Comparison of ENCODE assay signal across 14 cellular contexts in the genomic region with DNA sequence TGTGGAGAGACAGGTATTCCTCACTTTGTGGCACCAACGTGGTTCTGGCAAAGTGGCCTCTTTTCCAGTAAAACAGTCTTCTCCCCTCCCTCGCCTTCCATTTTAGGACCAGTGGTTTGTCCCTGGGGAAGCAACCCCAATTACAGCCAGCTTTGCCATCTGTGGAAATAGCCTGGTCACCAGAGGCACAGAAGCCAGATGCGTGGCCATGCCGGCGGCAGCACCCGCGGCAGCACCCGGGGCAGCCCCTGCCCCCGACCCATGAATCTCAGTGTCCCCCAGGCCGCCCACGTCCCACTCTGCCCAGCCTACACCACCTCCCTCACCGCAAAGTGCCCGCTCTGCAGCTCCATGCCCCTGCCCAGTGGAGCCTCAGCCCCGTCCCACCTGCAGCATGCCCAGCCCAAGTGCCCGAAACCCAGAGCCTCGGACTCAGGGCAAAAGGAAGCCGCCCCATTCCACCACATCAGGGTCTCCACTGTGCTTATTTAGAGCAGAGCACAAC.
DNase-seq lines count a peak whose midpoint lies in the region; ATAC-seq and TF ChIP-seq lines count a peak whose summit lies in the region.
"Had no signal": no experiment of that assay in that cellular context is flagged by ENCODE, and none has a peak within 500 bp of the region (broad histone marks: within the 10 kb centered on the region; RNA-seq: fewer than 3 reads in every experiment).

No MANE protein-coding gene starts in this region.

- peak overlapping the region in 8 of 11 experiments; percentile 48 to 76 (median 65); a peak in 16 of 22 replicates for H3K4me2 ChIP-seq in BLaER1 treated with 17β-estradiol and CSF1 and Interleukin-3, amounts not matched to agents 10 nM and 100 nM

- intact Hi-C loops in right lobe of liver (cut with DNase I) = no loop called here

- DNase-seq in chondrocyte (ENCODE audit: low spot score) (peak; percentile 90), right lobe of liver (peak; percentile 11 to 40 (median 28)), GM03348 (ENCODE audit: low spot score) (no peak)
- no peak for DNase-seq in activated CD8-positive, alpha-beta T cell treated with anti-CD3 and anti-CD28 coated beads, Interleukin-2, amount 10 ng/mL, durations not matched to agents 7 days and 5 days
- DNase-seq: activated CD4-positive, alpha-beta memory T cell treated with anti-CD3 and anti-CD28 coated beads, Interleukin-2, amount 10 ng/mL, durations not matched to agents 7 days and 5 days; activated T-cell treated with anti-CD3 and anti-CD28 coated beads, Interleukin-2, amount 50 U/mL, for 72 hours; NCI-H2107; NCI-H82 had no signal

- peaks cover 4% of the 10 kb centered on the region for H3K36me3 Mint-ChIP-seq in chondrocyte (ENCODE audit: low read depth)
- H3K36me3 Mint-ChIP-seq in activated CD8-positive, alpha-beta T cell treated with anti-CD3 and anti-CD28 coated beads, Interleukin-2, amount 10 ng/mL, durations not matched to agents 7 days and 5 days (ENCODE audit: low read depth) = no peaks in the 10 kb centered on the region

- H3K9me3 ChIP-seq in BLaER1 treated with 17β-estradiol and CSF1 and Interleukin-3, amounts not matched to agents 10 nM and 100 nM (replicated peaks in 1 of 11) = peaks cover 0 to 9% (median 6%) of the 10 kb centered on the region in 11 experiments; a peak in 12 of 22 replicates
- H3K9me3 ChIP-seq in right lobe of liver = no peaks in the 10 kb centered on the region

- H3K4me1 ChIP-seq in BLaER1 treated with 17β-estradiol and CSF1 and Interleukin-3, amounts not matched to agents 10 nM and 100 nM = peaks cover 23 to 67% (median 59%) of the 10 kb centered on the region in 10 experiments; a peak in 18 of 20 replicates
- no peaks in the 10 kb centered on the region for H3K4me1 ChIP-seq in right lobe of liver

- 48% methylated on average over 5 of the region's 17 CpGs for WGBS in right lobe of liver (ENCODE audit: insufficient coverage, low coverage, low lambda C conversion rate, missing lambda C conversion rate)

- no peak overlapping the region for H3K4me3 Mint-ChIP-seq in chondrocyte (ENCODE audit: unreplicated experiment)
- no peak overlapping the region for H3K4me3 Mint-ChIP-seq in activated CD8-positive, alpha-beta T cell treated with anti-CD3 and anti-CD28 coated beads, Interleukin-2, amount 10 ng/mL, durations not matched to agents 7 days and 5 days
- H3K4me3 Mint-ChIP-seq: activated CD4-positive, alpha-beta memory T cell treated with anti-CD3 and anti-CD28 coated beads, Interleukin-2, amount 10 ng/mL, durations not matched to agents 7 days and 5 days; activated T-cell treated with anti-CD3 and anti-CD28 coated beads, Interleukin-2, amount 50 U/mL, for 72 hours; stimulated activated memory B cell treated with anti-CD40 and anti-IgM and Interleukin-4, amounts not matched to agents 10 μg/mL and 1 μg/mL and 100 μg/mL, for 72 hours had no signal

- H3K27ac Mint-ChIP-seq in chondrocyte (ENCODE audit: unreplicated experiment) = peak overlapping the region; percentile 92
- no peak overlapping the region for H3K27ac Mint-ChIP-seq in activated CD8-positive, alpha-beta T cell treated with anti-CD3 and anti-CD28 coated beads, Interleukin-2, amount 10 ng/mL, durations not matched to agents 7 days and 5 days
- H3K27ac Mint-ChIP-seq: activated CD4-positive, alpha-beta memory T cell treated with anti-CD3 and anti-CD28 coated beads, Interleukin-2, amount 10 ng/mL, durations not matched to agents 7 days and 5 days; activated T-cell treated with anti-CD3 and anti-CD28 coated beads, Interleukin-2, amount 50 U/mL, for 72 hours; stimulated activated memory B cell treated with anti-CD40 and anti-IgM and Interleukin-4, amounts not matched to agents 10 μg/mL and 1 μg/mL and 100 μg/mL, for 72 hours had no signal

- H3K36me3 ChIP-seq in BLaER1 treated with 17β-estradiol and CSF1 and Interleukin-3, amounts not matched to agents 10 nM and 100 nM = no peaks in the 10 kb centered on the region
- H3K36me3 ChIP-seq in right lobe of liver = no peaks in the 10 kb centered on the region
- H3K36me3 ChIP-seq: WERI-Rb-1 had no signal

- H3K9me3 Mint-ChIP-seq in chondrocyte (ENCODE audit: low read depth) = peaks cover 14% of the 10 kb centered on the region
- peaks cover 3% of the 10 kb centered on the region for H3K9me3 Mint-ChIP-seq in activated CD8-positive, alpha-beta T cell treated with anti-CD3 and anti-CD28 coated beads, Interleukin-2, amount 10 ng/mL, durations not matched to agents 7 days and 5 days (ENCODE audit: insufficient read depth)

- H4K20me1 ChIP-seq in BLaER1 treated with 17β-estradiol and CSF1 and Interleukin-3, amounts not matched to agents 10 nM and 100 nM = no peaks in the 10 kb centered on the region; a peak in 1 of 22 replicates

- H3K4me3 ChIP-seq in BLaER1 treated with 17β-estradiol and CSF1 and Interleukin-3, amounts not matched to agents 10 nM and 100 nM = no peak overlapping the region
- H3K4me3 ChIP-seq in right lobe of liver (no peak overlapping the region), skin epidermis (no peak overlapping the region)

- CTCF ChIA-PET in activated CD8-positive, alpha-beta T cell treated with anti-CD3 and anti-CD28 coated beads, Interleukin-2, amount 10 ng/mL, durations not matched to agents 7 days and 5 days (lab: Charles Lee) = no interaction called here

- no peaks in the 10 kb centered on the region for H3K27me3 ChIP-seq in BLaER1 treated with 17β-estradiol and CSF1 and Interleukin-3, amounts not matched to agents 10 nM and 100 nM
- H3K27me3 ChIP-seq in right lobe of liver = no peaks in the 10 kb centered on the region

- H3K9ac ChIP-seq in BLaER1 treated with 17β-estradiol and CSF1 and Interleukin-3, amounts not matched to agents 10 nM and 100 nM = no peak overlapping the region

- H3K27ac ChIP-seq in BLaER1 treated with 17β-estradiol and CSF1 and Interleukin-3, amounts not matched to agents 10 nM and 100 nM = no peak overlapping the region
- no peak overlapping the region for H3K27ac ChIP-seq in right lobe of liver
- peak overlapping the region in 14 of 21 experiments; percentile 4 to 82 (median 58) for H3K27ac ChIP-seq in skin epidermis
- H3K27ac ChIP-seq: WERI-Rb-1 had no signal

- POLR2A ChIA-PET in activated CD8-positive, alpha-beta T cell treated with anti-CD3 and anti-CD28 coated beads, Interleukin-2, amount 10 ng/mL, durations not matched to agents 7 days and 5 days (lab: Charles Lee) = no interaction called here

- no peak for TF ChIP-seq CTCF in chondrocyte (IDR thresholded peaks at IDR 0.05)
- TF ChIP-seq CTCF in right lobe of liver (IDR thresholded peaks at IDR 0.05) = no peak

- H3K27me3 Mint-ChIP-seq in chondrocyte (ENCODE audit: low read depth) = peaks cover 3% of the 10 kb centered on the region
- H3K27me3 Mint-ChIP-seq in activated CD8-positive, alpha-beta T cell treated with anti-CD3 and anti-CD28 coated beads, Interleukin-2, amount 10 ng/mL, durations not matched to agents 7 days and 5 days (ENCODE audit: low read depth) = peaks cover 6% of the 10 kb centered on the region

- TF ChIP-seq POLR2A in right lobe of liver (IDR thresholded peaks at IDR 0.05) = no peak

- no peak for ATAC-seq in right lobe of liver
- ATAC-seq in GM21360 (IDR thresholded peaks at IDR 0.05; ENCODE audit: unreplicated experiment) = no peak
- ATAC-seq in GM19397 (IDR thresholded peaks at IDR 0.05; ENCODE audit: unreplicated experiment) = no peak
- ATAC-seq in activated CD8-positive, alpha-beta T cell treated with anti-CD3 and anti-CD28 coated beads, Interleukin-2, amount 10 ng/mL, durations not matched to agents 7 days and 5 days = no peak
- ATAC-seq: activated T-cell treated with anti-CD3 and anti-CD28 coated beads, Interleukin-2, amount 50 U/mL, for 72 hours; stimulated activated memory B cell treated with anti-CD40 and anti-IgM and Interleukin-4, amounts not matched to agents 10 μg/mL and 1 μg/mL and 100 μg/mL, for 72 hours had no signal

- H3K4me1 Mint-ChIP-seq in chondrocyte (ENCODE audit: low read depth) = peaks cover 28% of the 10 kb centered on the region
- peaks cover 3% of the 10 kb centered on the region for H3K4me1 Mint-ChIP-seq in activated CD8-positive, alpha-beta T cell treated with anti-CD3 and anti-CD28 coated beads, Interleukin-2, amount 10 ng/mL, durations not matched to agents 7 days and 5 days (ENCODE audit: low read depth)

Comparison
In these comparisons a context has a peak if more than half of its experiments do, and no peak if none do; other contexts are left out.
1. H3K27ac ChIP-seq: peak in skin epidermis (14 of 21); none in BLaER1 treated with 17β-estradiol and CSF1 and Interleukin-3, amounts not matched to agents 10 nM and 100 nM (0 of 11) and right lobe of liver (0 of 3).
2. DNase-seq: peak in chondrocyte (single experiment) and right lobe of liver (3 of 3); none in GM03348 (single experiment) and activated CD8-positive, alpha-beta T cell treated with anti-CD3 and anti-CD28 coated beads, Interleukin-2, amount 10 ng/mL, durations not matched to agents 7 days and 5 days (single experiment).